In genomic region chr5:154713615-154714125, GRCh38 we compare ENCODE assay signal across 1 cellular context.
TF ChIP-seq lines count a peak whose summit lies in the region.

No MANE protein-coding gene starts in this region.

TF ChIP-seq in GM23338, 12 proteins besides CTCF, POLR2A, EP300 and RAD21 (continued from another document):
- TF ChIP-seq, protein P1, sequence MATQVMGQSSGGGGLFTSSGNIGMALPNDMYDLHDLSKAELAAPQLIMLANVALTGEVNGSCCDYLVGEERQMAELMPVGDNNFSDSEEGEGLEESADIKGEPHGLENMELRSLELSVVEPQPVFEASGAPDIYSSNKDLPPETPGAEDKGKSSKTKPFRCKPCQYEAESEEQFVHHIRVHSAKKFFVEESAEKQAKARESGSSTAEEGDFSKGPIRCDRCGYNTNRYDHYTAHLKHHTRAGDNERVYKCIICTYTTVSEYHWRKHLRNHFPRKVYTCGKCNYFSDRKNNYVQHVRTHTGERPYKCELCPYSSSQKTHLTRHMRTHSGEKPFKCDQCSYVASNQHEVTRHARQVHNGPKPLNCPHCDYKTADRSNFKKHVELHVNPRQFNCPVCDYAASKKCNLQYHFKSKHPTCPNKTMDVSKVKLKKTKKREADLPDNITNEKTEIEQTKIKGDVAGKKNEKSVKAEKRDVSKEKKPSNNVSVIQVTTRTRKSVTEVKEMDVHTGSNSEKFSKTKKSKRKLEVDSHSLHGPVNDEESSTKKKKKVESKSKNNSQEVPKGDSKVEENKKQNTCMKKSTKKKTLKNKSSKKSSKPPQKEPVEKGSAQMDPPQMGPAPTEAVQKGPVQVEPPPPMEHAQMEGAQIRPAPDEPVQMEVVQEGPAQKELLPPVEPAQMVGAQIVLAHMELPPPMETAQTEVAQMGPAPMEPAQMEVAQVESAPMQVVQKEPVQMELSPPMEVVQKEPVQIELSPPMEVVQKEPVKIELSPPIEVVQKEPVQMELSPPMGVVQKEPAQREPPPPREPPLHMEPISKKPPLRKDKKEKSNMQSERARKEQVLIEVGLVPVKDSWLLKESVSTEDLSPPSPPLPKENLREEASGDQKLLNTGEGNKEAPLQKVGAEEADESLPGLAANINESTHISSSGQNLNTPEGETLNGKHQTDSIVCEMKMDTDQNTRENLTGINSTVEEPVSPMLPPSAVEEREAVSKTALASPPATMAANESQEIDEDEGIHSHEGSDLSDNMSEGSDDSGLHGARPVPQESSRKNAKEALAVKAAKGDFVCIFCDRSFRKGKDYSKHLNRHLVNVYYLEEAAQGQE (IDR thresholded peaks at IDR 0.05; ENCODE audit: unreplicated experiment) = no peak
- TF ChIP-seq NANOG (IDR thresholded peaks at IDR 0.05; ENCODE audit: borderline replicate concordance) (no peak), CREB1 (CRISPR knock-in tag; IDR thresholded peaks at IDR 0.05; ENCODE audit: low read depth) (no peak), ZNF331 (CRISPR knock-in tag; IDR thresholded peaks at IDR 0.05; ENCODE audit: low read depth) (no peak), EZH2 (IDR thresholded peaks at IDR 0.05; ENCODE audit: low read depth, unreplicated experiment) (no peak), EZH2phosphoT487 (IDR thresholded peaks at IDR 0.05; ENCODE audit: unreplicated experiment) (no peak), STAT1 (IDR thresholded peaks at IDR 0.05; ENCODE audit: unreplicated experiment) (no peak), ZNF462 (CRISPR knock-in tag; IDR thresholded peaks at IDR 0.05) (no peak)
TF ChIP-seq in GM23338: peak in this region for 0.
